Comparison of ENCODE assay signal across 9 cellular contexts in the genomic region with DNA sequence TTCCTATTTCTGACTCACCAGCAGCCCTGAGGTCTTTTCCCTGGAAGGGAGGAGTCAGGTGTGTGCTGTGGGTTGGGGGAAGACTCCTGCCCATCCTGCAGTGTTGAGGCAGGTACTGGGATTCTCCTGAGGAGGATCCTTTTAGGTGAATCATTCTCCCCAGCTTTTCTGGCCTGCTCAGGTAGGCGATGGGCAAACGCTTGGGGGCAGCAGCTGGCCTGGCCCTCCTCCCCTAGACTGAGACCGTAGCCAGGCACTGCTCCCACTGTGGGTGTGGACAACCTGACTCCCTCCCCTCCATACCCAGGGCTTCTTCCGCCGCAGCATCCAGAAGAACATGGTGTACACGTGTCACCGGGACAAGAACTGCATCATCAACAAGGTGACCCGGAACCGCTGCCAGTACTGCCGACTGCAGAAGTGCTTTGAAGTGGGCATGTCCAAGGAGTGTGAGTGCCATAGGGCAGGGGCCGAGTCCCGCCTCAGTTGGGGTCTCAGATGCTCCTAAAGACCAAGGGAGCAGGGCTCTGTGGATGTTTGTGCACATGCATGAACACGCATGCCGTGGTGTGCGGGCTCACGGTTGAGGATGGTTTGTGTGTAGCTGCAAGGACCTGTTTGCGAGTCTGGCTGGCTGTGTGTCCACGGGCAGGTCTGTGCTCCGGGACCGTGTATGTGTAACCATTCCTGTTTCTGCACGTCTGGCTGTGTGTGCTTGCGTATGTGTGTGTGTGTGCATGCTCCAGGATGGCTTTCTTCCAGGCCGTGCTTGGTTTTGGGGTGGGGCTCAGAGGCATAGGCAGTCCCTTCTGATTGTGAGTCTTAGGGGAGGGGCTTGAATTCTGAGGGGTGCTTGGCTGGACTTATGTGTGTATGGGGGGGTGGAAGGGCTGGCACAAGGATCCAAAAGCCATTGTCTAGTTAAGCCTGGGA. TPM values are rescaled to one million over a fixed set of nuclear protein-coding genes. Genes with fewer than 3 reads are reported as not detected.
DNase-seq lines count a peak whose midpoint lies in the region; ATAC-seq and TF ChIP-seq lines count a peak whose summit lies in the region.
"Had no signal": no experiment of that assay in that cellular context is flagged by ENCODE, and none has a peak within 500 bp of the region (broad histone marks: within the 10 kb centered on the region; RNA-seq: fewer than 3 reads in every experiment).

No MANE protein-coding gene starts in this region.

- H3K4me2 ChIP-seq in hepatocyte = peak overlapping the region; percentile 48

- H4K20me1 ChIP-seq in hepatocyte (ENCODE audit: insufficient read depth, poor library complexity, severe bottlenecking) = peaks cover 37% of the 10 kb centered on the region

- WGBS in hepatocyte (ENCODE audit: low lambda C conversion rate, missing lambda C conversion rate) = 72% methylated on average over 23 of the region's 23 CpGs

- peaks cover 60% of the 10 kb centered on the region for H3K79me2 ChIP-seq in hepatocyte

- DNase-seq in LHCN-M2 (ENCODE audit: low read depth) (peak; percentile 32), amniotic epithelial cell (ENCODE audit: low read depth) (peak; percentile 33), hepatocyte (ENCODE audit: low spot score) (peak; percentile 4), gastrocnemius medialis (peak; percentile 72 to 85), MG63 (no peak), NCI-H82 (lab: John Stamatoyannopoulos, UW) (no peak)
- DNase-seq: GOT3 had no signal

- H3K9me2 ChIP-seq in hepatocyte (replicated peaks; ENCODE audit: insufficient read depth) = no peaks in the 10 kb centered on the region

- peak; percentile 16 to 24 for TF ChIP-seq POLR2A in gastrocnemius medialis (IDR thresholded peaks at IDR 0.05)

- H3K27ac ChIP-seq in hepatocyte (peak overlapping the region; percentile 55), gastrocnemius medialis (peak overlapping the region; percentile 95 to 100 (median 98))

- no peaks in the 10 kb centered on the region for H3K36me3 ChIP-seq in hepatocyte (replicated peaks; ENCODE audit: insufficient read depth, low read depth)
- peaks cover 0 to 29% of the 10 kb centered on the region in 2 donors for H3K36me3 ChIP-seq in gastrocnemius medialis
- peaks cover 53% of the 10 kb centered on the region for H3K36me3 ChIP-seq in MG63

- H2AFZ ChIP-seq in hepatocyte = no peak overlapping the region

- ATAC-seq in gastrocnemius medialis (peak; percentile 48 to 55), GM18520 (IDR thresholded peaks at IDR 0.05; ENCODE audit: unreplicated experiment) (no peak), GM18858 (IDR thresholded peaks at IDR 0.05; ENCODE audit: unreplicated experiment) (no peak)

- peaks cover 70% of the 10 kb centered on the region for H3K4me1 ChIP-seq in hepatocyte (ENCODE audit: insufficient read depth)
- H3K4me1 ChIP-seq in gastrocnemius medialis = peaks cover 68 to 74% of the 10 kb centered on the region in 2 donors

- intact Hi-C loops in gastrocnemius medialis (cut with DNase I; ENCODE audit: low total_unique reads) = loop anchor here (5.0 to 10.0 kb wide), 3 partner anchors 145 to 1155 kb away; partner anchors contain the start of gene CACNB1

- in situ Hi-C loops in gastrocnemius medialis (cut with MboI; ENCODE audit: low sequenced_read_pairs in 4 of 4) = loop anchor here in 3 of 4 donors (5.0 to 25.0 kb wide), 3 partner anchors 47 to 145 kb away; partner anchors contain the start of gene WIPF2 (in 1 of the 3)

- no peak for TF ChIP-seq CTCF in hepatocyte (IDR thresholded peaks at IDR 0.05; ENCODE audit: poor library complexity)
- no peak for TF ChIP-seq CTCF in gastrocnemius medialis (IDR thresholded peaks at IDR 0.05 in 4 of 5, conservative IDR thresholded peaks at IDR 0.05 in 1 of 5)

- H3K9me3 ChIP-seq in hepatocyte (ENCODE audit: low read depth) = no peaks in the 10 kb centered on the region
- H3K9me3 ChIP-seq in gastrocnemius medialis = no peaks in the 10 kb centered on the region
- no peaks in the 10 kb centered on the region for H3K9me3 ChIP-seq in MG63

- H3K4me3 ChIP-seq in hepatocyte (no peak overlapping the region), gastrocnemius medialis (no peak overlapping the region), MG63 (no peak overlapping the region)

- H3K27me3 ChIP-seq in hepatocyte (no peaks in the 10 kb centered on the region), gastrocnemius medialis (no peaks in the 10 kb centered on the region), MG63 (no peaks in the 10 kb centered on the region)

RNA-seq across cellular contexts. Expression of gene GJD3, which starts 14.8 kb away (rescaled TPM):
- total RNA-seq in LHCN-M2 (2014; rRNA removed) = not detected in 2 replicates
- polyA plus RNA-seq in LHCN-M2 (2012) = 0.19 TPM
- total RNA-seq in hepatocyte = 0.47 TPM in 1 of 2 replicates, not detected in the other
- 3.3 and 3.8 TPM in 2 replicates for polyA plus RNA-seq in hepatocyte
- 1 to 10 TPM in 1 of 4 donors, under 1 TPM in 1, not detected in 2; 0.98 to 1.2 TPM for total RNA-seq in gastrocnemius medialis
- not detected in 2 replicates for total RNA-seq in MG63 (2014; rRNA removed; shearing (Covaris generic); ENCODE audit: low replicate concordance)

RNA-seq across cellular contexts. Expression of gene RARA, which starts 40.8 kb away (rescaled TPM):
- 24.2 and 29.6 TPM in 2 replicates for total RNA-seq in LHCN-M2 (2014; rRNA removed)
- 38.8 TPM for polyA plus RNA-seq in LHCN-M2 (2012)
- 19.2 and 30.0 TPM in 2 replicates for total RNA-seq in hepatocyte
- polyA plus RNA-seq in hepatocyte = 33.1 and 34.4 TPM in 2 replicates
- total RNA-seq in gastrocnemius medialis = 10 to 100 TPM; 20.3 to 67.0 (median 48.4) TPM
- total RNA-seq in MG63 (2014; rRNA removed; shearing (Covaris generic); ENCODE audit: low replicate concordance) = 8.9 and 11.2 TPM in 2 replicates

Comparison
In these comparisons a context has a peak if more than half of its experiments do, and no peak if none do; other contexts are left out.
1. DNase-seq: peak in LHCN-M2 (single experiment), amniotic epithelial cell (single experiment), hepatocyte (single experiment) and gastrocnemius medialis (2 of 2); none in MG63 (single experiment) and NCI-H82 (single experiment).
2. ATAC-seq: peak in gastrocnemius medialis (2 of 2); none in GM18520 (single experiment) and GM18858 (single experiment).